8 cellular contexts compared by ENCODE assay signal in genomic region chr12:53379389-53380103, GRCh38. TPM values are rescaled to one million over a fixed set of nuclear protein-coding genes. Genes with fewer than 3 reads are reported as not detected.
DNase-seq lines count a peak whose midpoint lies in the region; TF ChIP-seq lines count a peak whose summit lies in the region.

No MANE protein-coding gene starts in this region.

- peaks cover 34% of the 10 kb centered on the region for H4K20me1 ChIP-seq in neural progenitor cell (ENCODE audit: low read depth)

- no peak overlapping the region for H3K27ac Mint-ChIP-seq in neural progenitor cell

- H3K9me3 Mint-ChIP-seq in neural progenitor cell: no peaks in the 10 kb centered on the region

- TF ChIP-seq CTCF in neural progenitor cell (IDR thresholded peaks at IDR 0.05): no peak

- peak overlapping the region; percentile 88 for H3K27ac ChIP-seq in neural progenitor cell
- peak overlapping the region; percentile 100 for H3K27ac ChIP-seq in substantia nigra (ENCODE audit: low read depth, low read length, poor library complexity, severe bottlenecking)

- H3K4me3 ChIP-seq in HAP-1 (peak overlapping the region; percentile 44), MG63 (peak overlapping the region; percentile 53), neural progenitor cell (peak overlapping the region; percentile 59)

- peak overlapping the region; percentile 79 for H3K4me2 ChIP-seq in neural progenitor cell

- H3K4me1 Mint-ChIP-seq in neural progenitor cell: peaks cover 31% of the 10 kb centered on the region

- H3K36me3 Mint-ChIP-seq in neural progenitor cell: peaks cover 26% of the 10 kb centered on the region

- no peak overlapping the region for H3K4me3 Mint-ChIP-seq in neural progenitor cell

- H3K9me3 ChIP-seq in HAP-1 (no peaks in the 10 kb centered on the region), MG63 (no peaks in the 10 kb centered on the region), neural progenitor cell (ENCODE audit: low read depth) (no peaks in the 10 kb centered on the region)

- H3K4me1 ChIP-seq in HAP-1 (peaks cover 15% of the 10 kb centered on the region), neural progenitor cell (peaks cover 24% of the 10 kb centered on the region)

- H3F3A ChIP-seq in neural progenitor cell (ENCODE audit: low read depth): peaks cover 28% of the 10 kb centered on the region

- peaks cover 28% of the 10 kb centered on the region for H3K36me3 ChIP-seq in HAP-1 (replicated peaks)
- peaks cover 31% of the 10 kb centered on the region for H3K36me3 ChIP-seq in MG63
- peaks cover 3% of the 10 kb centered on the region for H3K36me3 ChIP-seq in neural progenitor cell

- peak overlapping the region; percentile 80 for H2AFZ ChIP-seq in neural progenitor cell (replicated peaks)

- peak; percentile 97 for TF ChIP-seq POLR2A in Raji (IDR thresholded peaks at IDR 0.05; ENCODE audit: insufficient read depth, low read depth, low read length)

- in situ Hi-C loops in HAP-1 (cut with MboI; ENCODE audit: low sequenced_read_pairs): no loop called here

- peaks cover 5% of the 10 kb centered on the region for H3K27me3 Mint-ChIP-seq in neural progenitor cell (ENCODE audit: insufficient read depth, low read depth)

- H3K27me3 ChIP-seq in HAP-1 (ENCODE audit: low read depth): no peaks in the 10 kb centered on the region
- H3K27me3 ChIP-seq in MG63: no peaks in the 10 kb centered on the region
- no peaks in the 10 kb centered on the region for H3K27me3 ChIP-seq in neural progenitor cell

- H3K79me2 ChIP-seq in neural progenitor cell (ENCODE audit: low read depth): peaks cover 38% of the 10 kb centered on the region

- peak overlapping the region; percentile 51 for H3K9ac ChIP-seq in neural progenitor cell

- DNase-seq in GDM1 (lab: John Stamatoyannopoulos, UW) (peak; percentile 100), HAP-1 (ENCODE audit: low spot score in 2 of 2) (peak; percentile 98 to 100), MG63 (peak; percentile 99), foreskin melanocyte (peak; percentile 100), neural progenitor cell (ENCODE audit: low spot score) (peak; percentile 100), substantia nigra (lab: John Stamatoyannopoulos, UW) (peak in 48 of 49 donors; percentile 99 to 100 (median 100))
- DNase-seq in activated effector memory CD4-positive, alpha-beta T cell treated with anti-CD3 and anti-CD28 coated beads, Interleukin-2, amount 50 U/mL, for 16 hours: peak; percentile 97

RNA-seq across cellular contexts. Expression of gene SP1, which starts 0.4 kb away (rescaled TPM):
- 22.3 and 26.3 TPM in 2 replicates for total RNA-seq in MG63 (2014; rRNA removed; shearing (Covaris generic); ENCODE audit: low replicate concordance)
- 67.8 and 71.0 TPM in 2 replicates for total RNA-seq in neural progenitor cell (ENCODE audit: low replicate concordance)

RNA-seq across cellular contexts. Expression of gene SP7, which starts 43.4 kb away (rescaled TPM):
- total RNA-seq in MG63 (2014; rRNA removed; shearing (Covaris generic); ENCODE audit: low replicate concordance): not detected in 2 replicates
- 0.74 and 0.90 TPM in 2 replicates for total RNA-seq in neural progenitor cell (ENCODE audit: low replicate concordance)

RNA-seq across cellular contexts. Expression of gene AMHR2, which starts 44.1 kb away (rescaled TPM):
- total RNA-seq in MG63 (2014; rRNA removed; shearing (Covaris generic); ENCODE audit: low replicate concordance): not detected in 2 replicates
- 0.34 TPM in 1 of 2 replicates, not detected in the other for total RNA-seq in neural progenitor cell (ENCODE audit: low replicate concordance)

RNA-seq across cellular contexts. Expression of gene AAAS, which starts 58.1 kb away (rescaled TPM):
- total RNA-seq in MG63 (2014; rRNA removed; shearing (Covaris generic); ENCODE audit: low replicate concordance): 75.6 and 114 TPM in 2 replicates
- 51.0 and 105 TPM in 2 replicates for total RNA-seq in neural progenitor cell (ENCODE audit: low replicate concordance)

Comparison
In these comparisons a context has a peak if more than half of its experiments do, and no peak if none do; other contexts are left out.
1. Peak in every context shown above with its lines: DNase-seq, H3K4me3 ChIP-seq and H3K27ac ChIP-seq.